In genomic region chr4:104909376-104909775, GRCh38 we compare ENCODE assay signal across 23 cellular contexts.
DNase-seq lines count a peak whose midpoint lies in the region; ATAC-seq, FAIRE-seq and TF ChIP-seq lines count a peak whose summit lies in the region.
"Had no signal": no experiment of that assay in that cellular context is flagged by ENCODE, and none has a peak within 500 bp of the region (broad histone marks: within the 10 kb centered on the region; RNA-seq: fewer than 3 reads in every experiment).

No MANE protein-coding gene starts in this region.

- WGBS in A549 (ENCODE audit: missing lambda C conversion rate) = 12% methylated on average over 1 of the region's 1 CpG
- WGBS in GM12878 (ENCODE audit: insufficient coverage, insufficient replicate concordance, low lambda C conversion rate, missing lambda C conversion rate) = 96% methylated on average over 1 of the region's 1 CpG
- WGBS in liver = 89% methylated on average over 1 of the region's 1 CpG

- no peak overlapping the region for H3K9ac ChIP-seq in GM12878 (ENCODE audit: control insufficient read depth, insufficient read depth, low read length)
- H3K9ac ChIP-seq in liver (ENCODE audit: low read depth in 1 of 2, low read length in 2 of 2) = no peak overlapping the region
- H3K9ac ChIP-seq: BLaER1 had no signal

- FAIRE-seq in A549 (lab: Jason Lieb, UNC) (no peak), GM12878 (lab: Jason Lieb, UNC) (peak; percentile 70)
- FAIRE-seq: A204.1, GM19239 had no signal

- DNase-seq in A549 (ENCODE audit: low read depth in 1 of 2, low spot score in 1 of 2) (no peak), GM12878 (ENCODE audit: low read depth, low spot score) (no peak), immature natural killer cell (no peak), ACHN (no peak)
- DNase-seq: 8988T; BE2C; C1 segment of cervical spinal cord; CD4-positive, alpha-beta memory T cell; CD4-positive, CD25-positive, alpha-beta regulatory T cell; CD8-positive, alpha-beta memory T cell; COR-L47; DMS 273 treated with DMSO at 0.1 percent for 48 hours; DMS153; DMS53; DMS79; DND-41; EL; GDM1 had no signal

- H4K20me1 ChIP-seq in GM12878 (ENCODE audit: control insufficient read depth, insufficient read depth) = no peaks in the 10 kb centered on the region
- H4K20me1 ChIP-seq: BLaER1 had no signal

- TF ChIP-seq EP300 in A549 (IDR thresholded peaks at IDR 0.05) (no peak), GM12878 (IDR thresholded peaks at IDR 0.05; ENCODE audit: borderline replicate concordance in 1 of 2, control insufficient read depth in 1 of 2, low read depth in 2 of 2, low read length in 2 of 2) (no peak)

- CTCF ChIA-PET in A549 (lab: Yijun Ruan, JAX) (no interaction called here), GM12878 (lab: Yijun Ruan, JAX) (no interaction called here)

- peaks cover 0 to 2% (median 0%) of the 10 kb centered on the region in 3 donors for H3K27me3 Mint-ChIP-seq in immature natural killer cell (ENCODE audit: low read depth in 3 of 3)
- H3K27me3 Mint-ChIP-seq: CD4-positive, alpha-beta memory T cell had no signal

- RAD21 ChIA-PET in GM12878 (lab: Charles Lee; ENCODE audit: unreplicated experiment) = no interaction called here

- TF ChIP-seq CTCF in A549 (IDR thresholded peaks at IDR 0.05) (no peak), GM12878 (IDR thresholded peaks at IDR 0.05 in 2 of 3, conservative IDR thresholded peaks at IDR 0.05 in 1 of 3; ENCODE audit: control insufficient read depth in 2 of 3, extremely low read depth in 1 of 3, insufficient read depth in 1 of 3, low read depth in 3 of 3, low read length in 3 of 3) (no peak), liver (IDR thresholded peaks at IDR 0.05; ENCODE audit: low read depth, low read length, missing input control) (no peak)

- H3K4me3 ChIP-seq in A549 (no peak overlapping the region), GM12878 (no peak overlapping the region), liver (ENCODE audit: low read depth in 1 of 3, low read length in 3 of 3) (peak overlapping the region in 2 of 3 donors; percentile 24 to 79)
- H3K4me3 ChIP-seq: BLaER1 had no signal

- SMC1A ChIA-PET in GM12878 (lab: Charles Lee; ENCODE audit: uncharacterized antibody, unreplicated experiment) = no interaction called here

- H3K4me1 Mint-ChIP-seq in immature natural killer cell = peaks cover 8 to 21% of the 10 kb centered on the region in 2 donors
- H3K4me1 Mint-ChIP-seq: CD4-positive, alpha-beta memory T cell; CD4-positive, CD25-positive, alpha-beta regulatory T cell; CD8-positive, alpha-beta memory T cell had no signal

- H3K27me3 ChIP-seq in GM12878 (replicated peaks in 1 of 2; ENCODE audit: control insufficient read depth in 2 of 2, insufficient read depth in 2 of 2, low read length in 1 of 2) (no peaks in the 10 kb centered on the region), liver (ENCODE audit: control insufficient read depth in 4 of 4, insufficient read depth in 4 of 4, low read length in 3 of 4) (no peaks in the 10 kb centered on the region)
- H3K27me3 ChIP-seq: BE2C, BLaER1 had no signal

- ATAC-seq in A549 = no peak
- no peak for ATAC-seq in GM12878

- no peak for TF ChIP-seq POLR2A in A549 (IDR thresholded peaks at IDR 0.05; ENCODE audit: low read length)
- TF ChIP-seq POLR2A in GM12878 (IDR thresholded peaks at IDR 0.05; ENCODE audit: low read depth, low read length) = no peak

- H3K9me3 Mint-ChIP-seq in immature natural killer cell = peaks cover 0 to 3% (median 0%) of the 10 kb centered on the region in 6 donors

- H3K36me3 Mint-ChIP-seq in immature natural killer cell = peaks cover 0 to 4% (median 0%) of the 10 kb centered on the region in 3 donors
- H3K36me3 Mint-ChIP-seq: CD14-positive monocyte; CD4-positive, alpha-beta memory T cell; CD4-positive, CD25-positive, alpha-beta regulatory T cell had no signal

- no peaks in the 10 kb centered on the region for H3K36me3 ChIP-seq in GM12878 (ENCODE audit: control insufficient read depth in 2 of 2, insufficient read depth in 2 of 2, low read length in 1 of 2)
- no peaks in the 10 kb centered on the region for H3K36me3 ChIP-seq in liver (ENCODE audit: control insufficient read depth in 4 of 4, insufficient read depth in 3 of 4, low read depth in 1 of 4, low read length in 3 of 4)
- H3K36me3 ChIP-seq: BE2C, BLaER1 had no signal

- in situ Hi-C loops in GM12878 (cut with MboI) (no loop called here), ACHN (cut with HindIII; ENCODE audit: low pct_ligation_motif_present, low pct_unique_long_range_greater_than_20kb, low sequenced_read_pairs) (no loop called here)

- H3K27ac ChIP-seq in A549 (no peak overlapping the region), GM12878 (ENCODE audit: control insufficient read depth, insufficient read depth) (no peak overlapping the region), liver (ENCODE audit: low read depth in 1 of 2, low read length in 2 of 2) (peak overlapping the region in 1 of 2 donors; percentile 39)
- H3K27ac ChIP-seq: BLaER1 had no signal

- no peaks in the 10 kb centered on the region for H3K79me2 ChIP-seq in GM12878 (ENCODE audit: control insufficient read depth, insufficient read depth, low read length)

- no peak overlapping the region for H2AFZ ChIP-seq in GM12878 (ENCODE audit: control insufficient read depth, low read depth, low read length)

- TF ChIP-seq RAD21 in A549 (conservative IDR thresholded peaks at IDR 0.05 in 1 of 2, IDR thresholded peaks at IDR 0.05 in 1 of 2) (no peak), GM12878 (IDR thresholded peaks at IDR 0.05; ENCODE audit: insufficient read depth, low read depth, low read length) (no peak), liver (IDR thresholded peaks at IDR 0.05) (no peak)

- H3K4me1 ChIP-seq in A549 (no peaks in the 10 kb centered on the region), GM12878 (ENCODE audit: control insufficient read depth, insufficient read depth, low read length) (no peaks in the 10 kb centered on the region), liver (ENCODE audit: control insufficient read depth in 4 of 4, insufficient read depth in 4 of 4, low read length in 3 of 4) (peaks cover 2 to 46% (median 27%) of the 10 kb centered on the region in 4 donors)
- H3K4me1 ChIP-seq: BLaER1 had no signal

- no TSS peak for BruUV-seq in GM12878 (replicated peaks; lab: Mats Ljungman, UMichigan)

- H3K9me3 ChIP-seq in A549 = no peaks in the 10 kb centered on the region
- H3K9me3 ChIP-seq in GM12878 (replicated peaks; ENCODE audit: control insufficient read depth, insufficient read depth, low read length) = peaks cover 3% of the 10 kb centered on the region; the same call in 2 of the 3 replicates
- no peaks in the 10 kb centered on the region for H3K9me3 ChIP-seq in liver (ENCODE audit: control insufficient read depth in 4 of 4, low read length in 3 of 4)
- H3K9me3 ChIP-seq: BE2C had no signal

- POLR2A ChIA-PET in A549 (lab: Yijun Ruan, JAX) = no interaction called here
- POLR2A ChIA-PET in GM12878 (lab: Charles Lee) = no interaction called here

- no peak overlapping the region for H3K27ac Mint-ChIP-seq in immature natural killer cell
- H3K27ac Mint-ChIP-seq: CD14-positive monocyte; CD4-positive, alpha-beta memory T cell; CD4-positive, CD25-positive, alpha-beta regulatory T cell; CD8-positive, alpha-beta memory T cell had no signal

- intact Hi-C loops in GM12878 (cut with micrococcal nuclease; ENCODE audit: unreplicated experiment) = no loop called here

- H3K4me3 Mint-ChIP-seq in immature natural killer cell = no peak overlapping the region
- H3K4me3 Mint-ChIP-seq: CD14-positive monocyte; CD4-positive, alpha-beta memory T cell; CD4-positive, CD25-positive, alpha-beta regulatory T cell; CD8-positive, alpha-beta memory T cell had no signal

- H3K4me2 ChIP-seq in A549 = no peak overlapping the region
- no peak overlapping the region for H3K4me2 ChIP-seq in GM12878 (ENCODE audit: control insufficient read depth, insufficient read depth)
- H3K4me2 ChIP-seq: BLaER1 had no signal

TF ChIP-seq in A549, 52 proteins besides CTCF, POLR2A, EP300 and RAD21 (continues in another document):
- TF ChIP-seq MAFK (IDR thresholded peaks at IDR 0.05; ENCODE audit: partially characterized antibody) (peak; percentile 44), ELK1 (IDR thresholded peaks at IDR 0.05; ENCODE audit: low read depth, low read length) (no peak), NPAS2 (CRISPR knock-in tag; IDR thresholded peaks at IDR 0.05; ENCODE audit: borderline replicate concordance) (no peak)

TF ChIP-seq in GM12878, 131 proteins besides CTCF, POLR2A, EP300 and RAD21 (continues in another document):
- TF ChIP-seq CHD1 (IDR thresholded peaks at IDR 0.05; ENCODE audit: low read depth, low read length) = no peak
- TF ChIP-seq SKIL (IDR thresholded peaks at IDR 0.05; ENCODE audit: low read depth, poor library complexity, severe bottlenecking) = no peak

TF ChIP-seq in liver, 16 proteins besides CTCF, POLR2A, EP300 and RAD21:
- TF ChIP-seq JUND (IDR thresholded peaks at IDR 0.05) (no peak), GABPA (IDR thresholded peaks at IDR 0.05 in 1 of 2, conservative IDR thresholded peaks at IDR 0.05 in 1 of 2) (no peak)
TF ChIP-seq in liver: peak in this region for 0.

Comparison
In these comparisons a context has a peak if more than half of its experiments do, and no peak if none do; other contexts are left out.
1. H3K4me3 ChIP-seq: peak in liver (2 of 3); none in A549 (single experiment) and GM12878 (single experiment).